ENCODE assay signal across 14 cellular contexts in genomic region chr5:82494942-82495341, GRCh38.
DNase-seq lines count a peak whose midpoint lies in the region; ATAC-seq and TF ChIP-seq lines count a peak whose summit lies in the region.
"Had no signal": no experiment of that assay in that cellular context is flagged by ENCODE, and none has a peak within 500 bp of the region (broad histone marks: within the 10 kb centered on the region; RNA-seq: fewer than 3 reads in every experiment).

No MANE protein-coding gene starts in this region.

- H3K9ac ChIP-seq in endodermal cell (ENCODE audit: extremely low read depth, low read length, poor library complexity, severe bottlenecking) = no peak overlapping the region

- no peaks in the 10 kb centered on the region for H3K27me3 ChIP-seq in endodermal cell (ENCODE audit: control insufficient read depth, insufficient read depth, low read length, poor library complexity, severe bottlenecking)

- POLR2A ChIA-PET in activated CD8-positive, alpha-beta T cell treated with anti-CD3 and anti-CD28 coated beads for 36 hours (lab: Charles Lee) = no interaction called here
- POLR2A ChIA-PET in activated CD8-positive, alpha-beta T cell treated with anti-CD3 and anti-CD28 coated beads, Interleukin-2, amount 10 ng/mL, durations not matched to agents 7 days and 5 days (lab: Charles Lee) = no interaction called here

- DNase-seq in activated CD8-positive, alpha-beta T cell treated with anti-CD3 and anti-CD28 coated beads for 36 hours = no peak
- no peak for DNase-seq in activated CD8-positive, alpha-beta T cell treated with anti-CD3 and anti-CD28 coated beads, Interleukin-2, amount 10 ng/mL, durations not matched to agents 7 days and 5 days
- DNase-seq in LHCN-M2 (ENCODE audit: low read depth) = peak; percentile 7
- DNase-seq in endodermal cell = no peak
- DNase-seq in progenitor cell of endocrine pancreas (ENCODE audit: low spot score, unreplicated experiment) = no peak
- DNase-seq in activated CD4-positive, alpha-beta T cell treated with anti-CD3 and anti-CD28 coated beads for 4 hours = no peak
- no peak for DNase-seq in HuH-7 (ENCODE audit: low spot score)
- DNase-seq: activated CD4-positive, alpha-beta T cell treated with anti-CD3 and anti-CD28 coated beads for 36 hours; NCI-H2029; stimulated activated CD4-positive, alpha-beta T cell treated with anti-CD3 and anti-CD28 coated beads, Interleukin-2, amount 100 ng/mL, for 48 hours had no signal

- intact Hi-C loops in activated CD8-positive, alpha-beta T cell treated with anti-CD3 and anti-CD28 coated beads for 36 hours (cut with micrococcal nuclease) = loop anchor here (10.0 kb wide), 1 partner anchor 140 kb away; no protein-coding TSS in a partner anchor

- H3K4me3 ChIP-seq in endodermal cell (ENCODE audit: low read length) = no peak overlapping the region

- peaks cover 2% of the 10 kb centered on the region for H3K27me3 Mint-ChIP-seq in activated CD8-positive, alpha-beta T cell treated with anti-CD3 and anti-CD28 coated beads for 36 hours
- H3K27me3 Mint-ChIP-seq in activated CD8-positive, alpha-beta T cell treated with anti-CD3 and anti-CD28 coated beads, Interleukin-2, amount 10 ng/mL, durations not matched to agents 7 days and 5 days (ENCODE audit: low read depth) = peaks cover 4% of the 10 kb centered on the region
- no peaks in the 10 kb centered on the region for H3K27me3 Mint-ChIP-seq in endodermal cell (ENCODE audit: insufficient read depth)
- H3K27me3 Mint-ChIP-seq in progenitor cell of endocrine pancreas = no peaks in the 10 kb centered on the region
- H3K27me3 Mint-ChIP-seq: activated CD4-positive, alpha-beta T cell treated with anti-CD3 and anti-CD28 coated beads for 36 hours; IgD-negative memory B cell had no signal

- no peak overlapping the region for H3K4me3 Mint-ChIP-seq in activated CD8-positive, alpha-beta T cell treated with anti-CD3 and anti-CD28 coated beads for 36 hours
- no peak overlapping the region for H3K4me3 Mint-ChIP-seq in activated CD8-positive, alpha-beta T cell treated with anti-CD3 and anti-CD28 coated beads, Interleukin-2, amount 10 ng/mL, durations not matched to agents 7 days and 5 days
- H3K4me3 Mint-ChIP-seq in endodermal cell = no peak overlapping the region
- no peak overlapping the region for H3K4me3 Mint-ChIP-seq in progenitor cell of endocrine pancreas (ENCODE audit: low read depth)
- H3K4me3 Mint-ChIP-seq: activated CD4-positive, alpha-beta T cell treated with anti-CD3 and anti-CD28 coated beads for 36 hours; IgD-negative memory B cell; mesothelial cell of epicardium; stimulated activated effector memory CD8-positive, alpha-beta T cell treated with anti-CD3 and anti-CD28 coated beads, Interleukin-12 subunit alpha, Interleukin-12 subunit beta, amount 100 ng/mL, for 72 hours had no signal

- H3K4me1 Mint-ChIP-seq in activated CD8-positive, alpha-beta T cell treated with anti-CD3 and anti-CD28 coated beads for 36 hours (ENCODE audit: low read depth) = peaks cover 2% of the 10 kb centered on the region
- H3K4me1 Mint-ChIP-seq in activated CD8-positive, alpha-beta T cell treated with anti-CD3 and anti-CD28 coated beads, Interleukin-2, amount 10 ng/mL, durations not matched to agents 7 days and 5 days (ENCODE audit: low read depth) = no peaks in the 10 kb centered on the region
- no peaks in the 10 kb centered on the region for H3K4me1 Mint-ChIP-seq in endodermal cell
- H3K4me1 Mint-ChIP-seq in progenitor cell of endocrine pancreas (ENCODE audit: low read depth) = peaks cover 4% of the 10 kb centered on the region
- H3K4me1 Mint-ChIP-seq: activated CD4-positive, alpha-beta T cell treated with anti-CD3 and anti-CD28 coated beads for 36 hours; IgD-negative memory B cell had no signal

- no peak overlapping the region for H3K27ac Mint-ChIP-seq in activated CD8-positive, alpha-beta T cell treated with anti-CD3 and anti-CD28 coated beads for 36 hours
- no peak overlapping the region for H3K27ac Mint-ChIP-seq in activated CD8-positive, alpha-beta T cell treated with anti-CD3 and anti-CD28 coated beads, Interleukin-2, amount 10 ng/mL, durations not matched to agents 7 days and 5 days
- H3K27ac Mint-ChIP-seq in endodermal cell (no peak overlapping the region), progenitor cell of endocrine pancreas (no peak overlapping the region)
- H3K27ac Mint-ChIP-seq: activated CD4-positive, alpha-beta T cell treated with anti-CD3 and anti-CD28 coated beads for 36 hours; IgD-negative memory B cell; mesothelial cell of epicardium; stimulated activated effector memory CD8-positive, alpha-beta T cell treated with anti-CD3 and anti-CD28 coated beads, Interleukin-12 subunit alpha, Interleukin-12 subunit beta, amount 100 ng/mL, for 72 hours had no signal

- TF ChIP-seq CTCF in activated CD8-positive, alpha-beta T cell treated with anti-CD3 and anti-CD28 coated beads for 36 hours (IDR thresholded peaks at IDR 0.05) = peak; percentile 13
- TF ChIP-seq CTCF in endodermal cell (conservative IDR thresholded peaks at IDR 0.05) = peak; percentile 74
- TF ChIP-seq CTCF in progenitor cell of endocrine pancreas (IDR thresholded peaks at IDR 0.05; ENCODE audit: unreplicated experiment) = peak; percentile 25

- no peaks in the 10 kb centered on the region for H3K36me3 ChIP-seq in endodermal cell (ENCODE audit: control insufficient read depth, insufficient read depth, low read length)

- H3K27ac ChIP-seq in endodermal cell (ENCODE audit: low read depth, low read length) = no peak overlapping the region

- no peaks in the 10 kb centered on the region for H3K36me3 Mint-ChIP-seq in activated CD8-positive, alpha-beta T cell treated with anti-CD3 and anti-CD28 coated beads for 36 hours (ENCODE audit: low read depth)
- no peaks in the 10 kb centered on the region for H3K36me3 Mint-ChIP-seq in activated CD8-positive, alpha-beta T cell treated with anti-CD3 and anti-CD28 coated beads, Interleukin-2, amount 10 ng/mL, durations not matched to agents 7 days and 5 days (ENCODE audit: low read depth)
- H3K36me3 Mint-ChIP-seq in endodermal cell (ENCODE audit: low read depth) (no peaks in the 10 kb centered on the region), progenitor cell of endocrine pancreas (ENCODE audit: insufficient read depth) (peaks cover 3% of the 10 kb centered on the region)
- H3K36me3 Mint-ChIP-seq: IgD-negative memory B cell; stimulated activated effector memory CD8-positive, alpha-beta T cell treated with anti-CD3 and anti-CD28 coated beads, Interleukin-12 subunit alpha, Interleukin-12 subunit beta, amount 100 ng/mL, for 72 hours had no signal

- H3K9me3 ChIP-seq in endodermal cell (ENCODE audit: control insufficient read depth, low read length) = no peaks in the 10 kb centered on the region

- no peaks in the 10 kb centered on the region for H3K4me1 ChIP-seq in endodermal cell (ENCODE audit: control insufficient read depth, insufficient read depth, low read length)

- CTCF ChIA-PET in activated CD8-positive, alpha-beta T cell treated with anti-CD3 and anti-CD28 coated beads for 36 hours (lab: Charles Lee) = interaction anchor here (1.3 to 1.4 kb wide), 2 partner anchors 16 to 141 kb away, joined by 3 to 4 read pairs; no protein-coding TSS in a partner anchor
- CTCF ChIA-PET in activated CD8-positive, alpha-beta T cell treated with anti-CD3 and anti-CD28 coated beads, Interleukin-2, amount 10 ng/mL, durations not matched to agents 7 days and 5 days (lab: Charles Lee) = interaction anchor here (1.0 to 1.6 kb wide), 2 partner anchors 138 to 144 kb away, joined by 3 to 4 read pairs; no protein-coding TSS in a partner anchor

- ATAC-seq in activated CD8-positive, alpha-beta T cell treated with anti-CD3 and anti-CD28 coated beads for 36 hours = no peak
- ATAC-seq in activated CD8-positive, alpha-beta T cell treated with anti-CD3 and anti-CD28 coated beads, Interleukin-2, amount 10 ng/mL, durations not matched to agents 7 days and 5 days = no peak
- ATAC-seq in HG02970 (IDR thresholded peaks at IDR 0.05; ENCODE audit: low FRiP score, unreplicated experiment) = no peak
- ATAC-seq: activated CD4-positive, alpha-beta T cell treated with anti-CD3 and anti-CD28 coated beads for 36 hours; stimulated activated effector memory CD8-positive, alpha-beta T cell treated with anti-CD3 and anti-CD28 coated beads, Interleukin-12 subunit alpha, Interleukin-12 subunit beta, amount 100 ng/mL, for 72 hours had no signal

- peaks cover 1% of the 10 kb centered on the region for H3K9me3 Mint-ChIP-seq in activated CD8-positive, alpha-beta T cell treated with anti-CD3 and anti-CD28 coated beads for 36 hours
- no peaks in the 10 kb centered on the region for H3K9me3 Mint-ChIP-seq in activated CD8-positive, alpha-beta T cell treated with anti-CD3 and anti-CD28 coated beads, Interleukin-2, amount 10 ng/mL, durations not matched to agents 7 days and 5 days (ENCODE audit: insufficient read depth)
- H3K9me3 Mint-ChIP-seq in endodermal cell (no peaks in the 10 kb centered on the region), progenitor cell of endocrine pancreas (ENCODE audit: low read depth) (peaks cover 11% of the 10 kb centered on the region)
- H3K9me3 Mint-ChIP-seq: IgD-negative memory B cell; stimulated activated effector memory CD8-positive, alpha-beta T cell treated with anti-CD3 and anti-CD28 coated beads, Interleukin-12 subunit alpha, Interleukin-12 subunit beta, amount 100 ng/mL, for 72 hours had no signal

Comparison
In these comparisons a context has a peak if more than half of its experiments do, and no peak if none do; other contexts are left out.
1. CTCF ChIP-seq: peak in every context shown above with its lines; median percentile 74 in endodermal cell; 25 in progenitor cell of endocrine pancreas; 13 in activated CD8-positive, alpha-beta T cell treated with anti-CD3 and anti-CD28 coated beads for 36 hours.